Comparison of ENCODE assay signal across 8 cellular contexts in genomic region chr1:84479998-84480397, GRCh38. TPM values are rescaled to one million over a fixed set of nuclear protein-coding genes. Genes with fewer than 3 reads are reported as not detected.
DNase-seq lines count a peak whose midpoint lies in the region; ATAC-seq and TF ChIP-seq lines count a peak whose summit lies in the region.

No MANE protein-coding gene starts in this region.

- peaks cover 20% of the 10 kb centered on the region for H3K27me3 Mint-ChIP-seq in activated T-helper 2 cell treated with anti-CD3 and anti-CD28 coated beads, Interferon-gamma antibody, Interleukin-2, Interleukin-4, amounts not matched to agents 10 μg/mL and 5 μg/mL and 100 μg/mL, durations not matched to agents 14 hours and 24 hours and 36 hours (ENCODE audit: low read depth)
- H3K27me3 Mint-ChIP-seq in immature natural killer cell (ENCODE audit: low read depth in 3 of 3) = peaks cover 8 to 17% (median 14%) of the 10 kb centered on the region in 3 donors

- peak overlapping the region; percentile 100 for H3K4me3 ChIP-seq in GM12865 (ENCODE audit: low read depth, low read length)
- H3K4me3 ChIP-seq in testis = peak overlapping the region; percentile 83 to 84

- no peaks in the 10 kb centered on the region for H3K36me3 ChIP-seq in testis (ENCODE audit: low read depth, missing control alignments)

- peak overlapping the region; percentile 99 for H3K4me3 Mint-ChIP-seq in activated T-helper 2 cell treated with anti-CD3 and anti-CD28 coated beads, Interferon-gamma antibody, Interleukin-2, Interleukin-4, amounts not matched to agents 10 μg/mL and 5 μg/mL and 100 μg/mL, durations not matched to agents 14 hours and 24 hours and 36 hours (ENCODE audit: low read depth)
- H3K4me3 Mint-ChIP-seq in immature natural killer cell = peak overlapping the region; percentile 93 to 100 (median 99)

- H3K9me3 Mint-ChIP-seq in activated T-helper 2 cell treated with anti-CD3 and anti-CD28 coated beads, Interferon-gamma antibody, Interleukin-2, Interleukin-4, amounts not matched to agents 10 μg/mL and 5 μg/mL and 100 μg/mL, durations not matched to agents 14 hours and 24 hours and 36 hours = peaks cover 17% of the 10 kb centered on the region
- peaks cover 0 to 17% (median 5%) of the 10 kb centered on the region in 6 donors for H3K9me3 Mint-ChIP-seq in immature natural killer cell

- ATAC-seq in HG03025 (IDR thresholded peaks at IDR 0.05; ENCODE audit: low FRiP score, unreplicated experiment) = peak; percentile 33

- 4 to 6% methylated on average over 9 of the region's 9 CpGs for WGBS in testis, 2 donors

- TF ChIP-seq CTCF in GM12865 (IDR thresholded peaks at IDR 0.05; ENCODE audit: insufficient read depth, low read depth, low read length, missing control alignments) (no peak), testis (IDR thresholded peaks at IDR 0.05) (no peak)

- peak; percentile 18 for DNase-seq in GM12865 (ENCODE audit: low read depth)
- DNase-seq in activated T-helper 2 cell treated with anti-CD3 and anti-CD28 coated beads, Interferon-gamma antibody, Interleukin-2, Interleukin-4, amounts not matched to agents 10 μg/mL and 5 μg/mL and 100 μg/mL, durations not matched to agents 14 hours and 24 hours and 36 hours (ENCODE audit: low spot score) = no peak
- no peak for DNase-seq in immature natural killer cell
- DNase-seq in testis = no peak
- DNase-seq in stimulated activated naive CD4-positive, alpha-beta T cell treated with Interleukin-2 at 50 U/mL for 16 hours (lab: John Stamatoyannopoulos, UW) = no peak
- no peak for DNase-seq in NCI-H446 treated with DMSO at 0.1 percent for 48 hours (lab: John Stamatoyannopoulos, UW)
- no peak for DNase-seq in NCI-H128 (lab: John Stamatoyannopoulos, UW; ENCODE audit: unreplicated experiment)

- H3K4me1 ChIP-seq in testis = peaks cover 8% of the 10 kb centered on the region

- H3K36me3 Mint-ChIP-seq in activated T-helper 2 cell treated with anti-CD3 and anti-CD28 coated beads, Interferon-gamma antibody, Interleukin-2, Interleukin-4, amounts not matched to agents 10 μg/mL and 5 μg/mL and 100 μg/mL, durations not matched to agents 14 hours and 24 hours and 36 hours (ENCODE audit: low read depth) = peaks cover 55% of the 10 kb centered on the region
- H3K36me3 Mint-ChIP-seq in immature natural killer cell = peaks cover 18 to 36% (median 29%) of the 10 kb centered on the region in 3 donors

- H3K9me3 ChIP-seq in testis = no peaks in the 10 kb centered on the region

- intact Hi-C loops in activated T-helper 2 cell treated with anti-CD3 and anti-CD28 coated beads, Interferon-gamma antibody, Interleukin-2, Interleukin-4, amounts not matched to agents 10 μg/mL and 5 μg/mL and 100 μg/mL, durations not matched to agents 14 hours and 24 hours and 36 hours (cut with micrococcal nuclease) = loop anchor here (1.0 kb wide), 3 partner anchors 24 to 140 kb away; no protein-coding TSS in a partner anchor
- intact Hi-C loops in testis (cut with DNase I; ENCODE audit: low total_unique reads) = no loop called here

- H3K27ac Mint-ChIP-seq in activated T-helper 2 cell treated with anti-CD3 and anti-CD28 coated beads, Interferon-gamma antibody, Interleukin-2, Interleukin-4, amounts not matched to agents 10 μg/mL and 5 μg/mL and 100 μg/mL, durations not matched to agents 14 hours and 24 hours and 36 hours = peak overlapping the region; percentile 99
- peak overlapping the region; percentile 94 to 99 (median 98) for H3K27ac Mint-ChIP-seq in immature natural killer cell

- TF ChIP-seq POLR2A in testis (IDR thresholded peaks at IDR 0.05) = no peak

- peaks cover 26% of the 10 kb centered on the region for H3K4me1 Mint-ChIP-seq in activated T-helper 2 cell treated with anti-CD3 and anti-CD28 coated beads, Interferon-gamma antibody, Interleukin-2, Interleukin-4, amounts not matched to agents 10 μg/mL and 5 μg/mL and 100 μg/mL, durations not matched to agents 14 hours and 24 hours and 36 hours (ENCODE audit: low read depth)
- peaks cover 35 to 56% of the 10 kb centered on the region in 2 donors for H3K4me1 Mint-ChIP-seq in immature natural killer cell

- H3K27me3 ChIP-seq in testis = no peaks in the 10 kb centered on the region

- peak overlapping the region in 1 of 2 donors; percentile 85 for H3K27ac ChIP-seq in testis

RNA-seq across cellular contexts. Expression of gene RPF1, which starts 0.9 kb away (rescaled TPM):
- 58.9 and 62.7 TPM in 2 replicates for total RNA-seq in activated T-helper 2 cell treated with anti-CD3 and anti-CD28 coated beads, Interferon-gamma antibody, Interleukin-2, Interleukin-4, amounts not matched to agents 10 μg/mL and 5 μg/mL and 100 μg/mL, durations not matched to agents 14 hours and 24 hours and 36 hours
- 10 to 100 TPM; 50.7 to 88.5 (median 54.9) TPM for polyA plus RNA-seq in immature natural killer cell
- 10 to 100 TPM; 41.9 to 49.2 TPM for total RNA-seq in testis
- 62.2 TPM for polyA plus RNA-seq in testis (ENCODE audit: insufficient read depth, low read depth, low replicate concordance)

RNA-seq across cellular contexts. Expression of gene SPATA1, which starts 26.2 kb away (rescaled TPM):
- 1.4 and 1.5 TPM in 2 replicates for total RNA-seq in activated T-helper 2 cell treated with anti-CD3 and anti-CD28 coated beads, Interferon-gamma antibody, Interleukin-2, Interleukin-4, amounts not matched to agents 10 μg/mL and 5 μg/mL and 100 μg/mL, durations not matched to agents 14 hours and 24 hours and 36 hours
- polyA plus RNA-seq in immature natural killer cell (under 1 TPM in 1 of 3 donors, not detected in 2; 0.21 TPM), testis (ENCODE audit: insufficient read depth, low read depth, low replicate concordance) (6.0 TPM)
- 10 to 100 TPM in 1 of 2 donors, 1 to 10 TPM in 1; 7.1 to 17.6 TPM for total RNA-seq in testis

RNA-seq across cellular contexts. Expression of gene GNG5, which starts 26.4 kb away (rescaled TPM):
- 118 and 126 TPM in 2 replicates for total RNA-seq in activated T-helper 2 cell treated with anti-CD3 and anti-CD28 coated beads, Interferon-gamma antibody, Interleukin-2, Interleukin-4, amounts not matched to agents 10 μg/mL and 5 μg/mL and 100 μg/mL, durations not matched to agents 14 hours and 24 hours and 36 hours
- polyA plus RNA-seq in immature natural killer cell = 100 to 1,000 TPM; 245 to 324 (median 279) TPM
- 100 to 1,000 TPM; 113 to 143 TPM for total RNA-seq in testis
- 193 TPM for polyA plus RNA-seq in testis (ENCODE audit: insufficient read depth, low read depth, low replicate concordance)
